ENCODE assay signal across 10 cellular contexts in genomic region chr11:1873048-1873812, GRCh38. TPM values are rescaled to one million over a fixed set of nuclear protein-coding genes. Genes with fewer than 3 reads are reported as not detected.
A peak's percentile ranks its signal among the peaks of the same experiment; 100 is the strongest.
DNase-seq lines count a peak whose midpoint lies in the region; ATAC-seq, FAIRE-seq and TF ChIP-seq lines count a peak whose summit lies in the region.
"Had no signal": no experiment of that assay in that cellular context is flagged by ENCODE, and none has a peak within 500 bp of the region (broad histone marks: within the 10 kb centered on the region; RNA-seq: fewer than 3 reads in every experiment).

No MANE protein-coding gene starts in this region.

- H3K27ac ChIP-seq in adrenal gland, result peak overlapping the region in 3 of 5 donors; percentile 64 to 97 (median 93)

- H3K36me3 ChIP-seq in adrenal gland (replicated peaks in 1 of 2), result no peaks in the 10 kb centered on the region

- H3K4me1 ChIP-seq in adrenal gland (replicated peaks in 1 of 2), result peaks cover 31 to 45% of the 10 kb centered on the region in 2 donors

- WGBS in adrenal gland, 4 donors, result 16 to 21% (median 18%) methylated on average over 10 to 11 of the region's 11 CpGs

- intact Hi-C loops in adrenal gland (cut with DNase I), result no loop called here
- intact Hi-C loops in left cardiac atrium (cut with DNase I), result no loop called here
- intact Hi-C loops in sciatic nerve (cut with DNase I), result no loop called here

- no peaks in the 10 kb centered on the region for H3K9me3 ChIP-seq in adrenal gland (replicated peaks in 1 of 3)

- TF ChIP-seq CTCF in adrenal gland (IDR thresholded peaks at IDR 0.05), result no peak

- H3K27me3 ChIP-seq in adrenal gland, result no peaks in the 10 kb centered on the region

- FAIRE-seq in H54 (lab: Jason Lieb, UNC), result no peak
- FAIRE-seq: G401.6 had no signal

- TF ChIP-seq POLR2A in H54 (IDR thresholded peaks at IDR 0.05; ENCODE audit: low read depth, low read length) (no peak), adrenal gland (IDR thresholded peaks at IDR 0.05) (peak in 1 of 2 donors; percentile 50)

- peak overlapping the region in 1 of 4 donors; percentile 60 for H3K4me3 ChIP-seq in adrenal gland

- ATAC-seq in left cardiac atrium (peak in 1 of 2 donors; percentile 8), sciatic nerve (peak; percentile 72), GM21786 (IDR thresholded peaks at IDR 0.05; ENCODE audit: unreplicated experiment) (no peak)

- DNase-seq in H54 (ENCODE audit: insufficient read length, low spot score), result peak; percentile 65
- DNase-seq in adrenal gland, result peak in 5 of 7 donors; percentile 68 to 81 (median 72)
- DNase-seq in left cardiac atrium, result peak; percentile 38
- no peak for DNase-seq in sciatic nerve (ENCODE audit: low spot score)
- DNase-seq in NCI-H748 (lab: John Stamatoyannopoulos, UW; ENCODE audit: unreplicated experiment), result no peak
- DNase-seq in 8988T, result no peak
- DNase-seq in HUDEP-2 (lab: John Stamatoyannopoulos, UW; ENCODE audit: unreplicated experiment in 76 of 76), result no peak
- DNase-seq: NCI-H2081 had no signal

RNA-seq across cellular contexts. Expression of gene PRR33, which starts 18.5 kb away (rescaled TPM):
- total RNA-seq in adrenal gland (under 1 TPM in 4 of 8 donors, not detected in 4; 0.07 to 0.30 (median 0.15) TPM), left cardiac atrium (under 1 TPM; 0.10 to 0.50 TPM), sciatic nerve (not detected)
- 1 to 10 TPM in 2 of 3 donors, not detected in 1; 1.1 to 2.3 TPM for polyA plus RNA-seq in adrenal gland

RNA-seq across cellular contexts. Expression of gene LSP1, which starts 20.3 kb away (rescaled TPM):
- total RNA-seq in adrenal gland, result 100 to 1,000 TPM; 158 to 323 (median 250) TPM
- polyA plus RNA-seq in adrenal gland, result 1,000 to 10,000 TPM in 1 of 3 donors, 100 to 1,000 TPM in 2; 319 to 1,341 (median 324) TPM
- 10 to 100 TPM; 24.9 to 31.2 TPM for total RNA-seq in left cardiac atrium
- total RNA-seq in sciatic nerve, result 89.6 TPM

RNA-seq across cellular contexts. Expression of gene TNNI2, which starts 34.4 kb away (rescaled TPM):
- total RNA-seq in adrenal gland, result 1 to 10 TPM in 3 of 8 donors, under 1 TPM in 2, not detected in 3; 0.55 to 4.2 (median 1.4) TPM
- 10 to 100 TPM in 2 of 3 donors, 1 to 10 TPM in 1; 1.9 to 21.8 (median 12.0) TPM for polyA plus RNA-seq in adrenal gland
- under 1 TPM; 0.35 to 0.52 TPM for total RNA-seq in left cardiac atrium
- not detected for total RNA-seq in sciatic nerve

RNA-seq across cellular contexts. Expression of gene SYT8, which starts 38.4 kb away (rescaled TPM):
- total RNA-seq in adrenal gland (1 to 10 TPM in 1 of 8 donors, under 1 TPM in 1, not detected in 6; 0.61 to 1.2 TPM), left cardiac atrium (not detected), sciatic nerve (1.1 TPM)
- 1 to 10 TPM in 1 of 3 donors, under 1 TPM in 1, not detected in 1; 0.91 to 3.1 TPM for polyA plus RNA-seq in adrenal gland

RNA-seq across cellular contexts. Expression of gene TNNT3, which starts 46.3 kb away (rescaled TPM):
- total RNA-seq in adrenal gland, result 1 to 10 TPM in 4 of 8 donors, under 1 TPM in 3, not detected in 1; 0.81 to 8.7 (median 3.4) TPM
- polyA plus RNA-seq in adrenal gland, result 10 to 100 TPM in 1 of 3 donors, 1 to 10 TPM in 2; 1.0 to 10.6 (median 5.8) TPM
- total RNA-seq in left cardiac atrium, result 10 to 100 TPM; 11.7 to 28.5 TPM
- 35.6 TPM for total RNA-seq in sciatic nerve

Comparison
In these comparisons a context has a peak if more than half of its experiments do, and no peak if none do; other contexts are left out.
1. DNase-seq: peak in H54 (single experiment), adrenal gland (5 of 7) and left cardiac atrium (single experiment); none in sciatic nerve (single experiment), NCI-H748 (single experiment), 8988T (single experiment) and HUDEP-2 (0 of 76).